ENCODE assay signal across 1 cellular context in genomic region chr6:148915889-148916288, GRCh38.
TF ChIP-seq lines count a peak whose summit lies in the region.

No MANE protein-coding gene starts in this region.

TF ChIP-seq in GM23338, 12 proteins besides CTCF, POLR2A, EP300 and RAD21:
- TF ChIP-seq REST (IDR thresholded peaks at IDR 0.05; ENCODE audit: unreplicated experiment) = no peak
- no peak for TF ChIP-seq ZNF114 (CRISPR knock-in tag; IDR thresholded peaks at IDR 0.05)
- no peak for TF ChIP-seq CREB1 (CRISPR knock-in tag; IDR thresholded peaks at IDR 0.05; ENCODE audit: low read depth)
- no peak for TF ChIP-seq POLR2AphosphoS5 (IDR thresholded peaks at IDR 0.05; ENCODE audit: low read depth)
